1 cellular context compared by ENCODE assay signal in the genomic region with DNA sequence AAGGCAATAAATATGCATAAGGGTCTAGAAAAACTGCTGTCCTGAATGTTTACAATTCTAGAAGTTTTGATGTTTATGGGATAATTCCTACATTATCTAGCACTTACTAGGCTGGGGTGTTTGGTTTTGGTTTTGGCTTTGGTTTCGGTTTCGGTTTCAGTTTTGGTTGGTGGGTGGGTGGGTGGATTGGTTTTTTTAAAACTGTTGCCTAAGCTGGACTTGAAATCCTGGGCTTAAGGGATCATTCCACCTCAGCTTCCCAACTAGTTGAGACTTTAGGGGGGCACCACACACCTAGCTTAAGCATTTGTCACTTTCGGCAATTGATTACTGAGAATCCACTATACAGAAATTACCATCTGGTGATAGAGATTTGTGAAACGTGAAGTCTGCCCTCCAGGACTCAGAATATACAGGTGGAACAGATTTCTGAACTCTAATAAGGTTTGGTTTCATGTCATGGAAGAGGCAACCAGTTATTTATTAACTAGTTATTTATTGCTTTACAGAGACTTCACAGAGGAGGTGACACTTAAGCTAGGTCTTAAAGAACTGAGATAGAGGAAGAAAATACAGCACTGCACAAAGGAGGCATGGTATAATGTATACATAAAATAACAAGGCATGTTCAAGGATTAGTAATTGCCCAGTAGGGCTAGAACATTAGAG.
A peak's percentile ranks its signal among the peaks of the same experiment; 100 is the strongest.
TF ChIP-seq lines count a peak whose summit lies in the region.

No MANE protein-coding gene starts in this region.

TF ChIP-seq in K562, 482 proteins besides CTCF, POLR2A, EP300 and RAD21 (continued from another document):
- peak; percentile 88 for TF ChIP-seq FOXM1 (IDR thresholded peaks at IDR 0.05; ENCODE audit: low read depth)
- no peak for TF ChIP-seq FOXM1 (CRISPR knock-in tag; IDR thresholded peaks at IDR 0.05; ENCODE audit: low read depth)
- no peak for TF ChIP-seq STAT5B (CRISPR knock-in tag; IDR thresholded peaks at IDR 0.05)
